8 cellular contexts compared by ENCODE assay signal in genomic region chr15:74374648-74375302, GRCh38. TPM values are rescaled to one million over a fixed set of nuclear protein-coding genes. Genes with fewer than 3 reads are reported as not detected.
DNase-seq lines count a peak whose midpoint lies in the region; ATAC-seq and TF ChIP-seq lines count a peak whose summit lies in the region.

No MANE protein-coding gene starts in this region.

- peak overlapping the region; percentile 42 to 82 for H3K4me3 ChIP-seq in CD4-positive, alpha-beta memory T cell (ENCODE audit: low read length in 2 of 2)
- peak overlapping the region; percentile 69 for H3K4me3 ChIP-seq in astrocyte of the cerebellum (ENCODE audit: low read depth, low read length)

- H3K4me1 ChIP-seq in CD4-positive, alpha-beta memory T cell (ENCODE audit: insufficient read depth, low read length) = peaks cover 22% of the 10 kb centered on the region

- intact Hi-C loops in CD4-positive, alpha-beta memory T cell (cut with micrococcal nuclease) = loop anchor here (1.0 to 5.0 kb wide), 4 partner anchors 64 to 583 kb away; partner anchors contain the start of genes RPP25 and UBL7
- intact Hi-C loops in sciatic nerve (cut with DNase I) = loop anchor here (5.0 kb wide), 2 partner anchors 243 to 258 kb away; partner anchors contain the start of gene CLK3

- peak overlapping the region in 6 of 7 donors; percentile 32 to 83 (median 56) for H3K27ac Mint-ChIP-seq in CD4-positive, alpha-beta memory T cell
- peak overlapping the region in 5 of 6 donors; percentile 6 to 96 (median 84) for H3K27ac Mint-ChIP-seq in naive B cell

- H3K36me3 Mint-ChIP-seq in CD4-positive, alpha-beta memory T cell = no peaks in the 10 kb centered on the region
- H3K36me3 Mint-ChIP-seq in naive B cell = no peaks in the 10 kb centered on the region

- peak overlapping the region; percentile 78 to 88 (median 86) for H3K4me3 Mint-ChIP-seq in CD4-positive, alpha-beta memory T cell
- H3K4me3 Mint-ChIP-seq in naive B cell = peak overlapping the region; percentile 48 to 90 (median 82)

- ATAC-seq in naive B cell (ENCODE audit: low read depth in 2 of 2) (no peak), sciatic nerve (no peak)

- no peak for DNase-seq in CD4-positive, alpha-beta memory T cell
- DNase-seq in HEK293T (ENCODE audit: extremely low spot score) = no peak
- no peak for DNase-seq in astrocyte of the cerebellum (ENCODE audit: low read depth)
- no peak for DNase-seq in naive B cell
- DNase-seq in NAMALWA (ENCODE audit: low spot score) = no peak
- no peak for DNase-seq in sciatic nerve (ENCODE audit: low spot score)
- DNase-seq in middle frontal gyrus (ENCODE audit: extremely low spot score, low spot score) = no peak
- DNase-seq in NCI-H146 (lab: John Stamatoyannopoulos, UW) = no peak

- no peaks in the 10 kb centered on the region for H3K27me3 ChIP-seq in CD4-positive, alpha-beta memory T cell (ENCODE audit: insufficient read depth, low read length)

- in situ Hi-C loops in astrocyte of the cerebellum (cut with HindIII; ENCODE audit: low sequenced_read_pairs) = loop anchor here (10.0 kb wide), 3 partner anchors 60 to 400 kb away; partner anchors contain the start of gene SEMA7A

- peaks cover 6 to 26% (median 15%) of the 10 kb centered on the region in 4 donors for H3K4me1 Mint-ChIP-seq in CD4-positive, alpha-beta memory T cell
- peaks cover 10 to 25% (median 20%) of the 10 kb centered on the region in 3 donors for H3K4me1 Mint-ChIP-seq in naive B cell

- H3K27me3 Mint-ChIP-seq in CD4-positive, alpha-beta memory T cell = peaks cover 3 to 8% of the 10 kb centered on the region in 2 donors
- H3K27me3 Mint-ChIP-seq in naive B cell = peaks cover 12 to 24% (median 23%) of the 10 kb centered on the region in 3 donors

- TF ChIP-seq CTCF in astrocyte of the cerebellum (IDR thresholded peaks at IDR 0.05; ENCODE audit: low read depth, low read length, missing control alignments) = no peak

- CTCF ChIA-PET in CD4-positive, alpha-beta memory T cell (lab: Charles Lee; ENCODE audit: partially characterized antibody) = interaction anchor here (0.6 to 21.8 kb wide), 18 partner anchors 8 to 408 kb away, joined by 3 to 550 read pairs (median 6); partner anchors contain the start of genes CYP11A1, SEMA7A and UBL7
- CTCF ChIA-PET in HEK293T (lab: Yijun Ruan, JAX) = interaction anchor here (0.9 to 2.9 kb wide), 11 partner anchors 7 to 621 kb away, joined by 3 to 10 read pairs (median 4); partner anchors contain the start of gene UBL7

- no peaks in the 10 kb centered on the region for H3K9me3 ChIP-seq in CD4-positive, alpha-beta memory T cell (ENCODE audit: control insufficient read depth in 1 of 2, low read length in 2 of 2)

- H3K27ac ChIP-seq in CD4-positive, alpha-beta memory T cell (ENCODE audit: low read depth, low read length) = peak overlapping the region; percentile 3

- POLR2A ChIA-PET in CD4-positive, alpha-beta memory T cell (lab: Charles Lee; ENCODE audit: partially characterized antibody) = interaction anchor here (0.9 to 2.4 kb wide), 5 partner anchors 8 to 394 kb away, joined by 3 to 16 read pairs (median 5); partner anchors contain the start of genes CLK3, SEMA7A and UBL7
- POLR2A ChIA-PET in HEK293T (lab: Yijun Ruan, JAX) = interaction anchor here (1.4 to 1.5 kb wide), 2 partner anchors 86 to 394 kb away, joined by 3 to 8 read pairs; partner anchors contain the start of gene UBL7

- H3K36me3 ChIP-seq in CD4-positive, alpha-beta memory T cell (ENCODE audit: insufficient read depth, low read length) = no peaks in the 10 kb centered on the region

- peaks cover 0 to 3% (median 0%) of the 10 kb centered on the region in 8 donors for H3K9me3 Mint-ChIP-seq in CD4-positive, alpha-beta memory T cell
- H3K9me3 Mint-ChIP-seq in naive B cell = no peaks in the 10 kb centered on the region

TF ChIP-seq in HEK293T, 16 proteins besides CTCF, POLR2A, EP300 and RAD21:
- TF ChIP-seq ARNT (IDR thresholded peaks at IDR 0.05) = no peak
- TF ChIP-seq L3MBTL2 (conservative IDR thresholded peaks at IDR 0.05) = 0 out of 2 replicates have a peak, but pooled peaks have one; percentile 12

RNA-seq across cellular contexts. Expression of gene CYP11A1, which starts 7.3 kb away (rescaled TPM):
- not detected for total RNA-seq in CD4-positive, alpha-beta memory T cell
- not detected for polyA plus RNA-seq in CD4-positive, alpha-beta memory T cell
- not detected for polyA plus RNA-seq in naive B cell (ENCODE audit: low read depth in 6 of 6)
- 4.3 TPM for total RNA-seq in sciatic nerve

RNA-seq across cellular contexts. Expression of gene SEMA7A, which starts 59.0 kb away (rescaled TPM):
- 1 to 10 TPM; 1.2 to 1.9 TPM for total RNA-seq in CD4-positive, alpha-beta memory T cell
- polyA plus RNA-seq in CD4-positive, alpha-beta memory T cell = under 1 TPM in 1 of 2 donors, not detected in 1; 0.10 TPM
- 1 to 10 TPM in 2 of 6 donors, under 1 TPM in 3, not detected in 1; 0.10 to 1.5 (median 0.62) TPM for polyA plus RNA-seq in naive B cell (ENCODE audit: low read depth in 6 of 6)
- 30.9 TPM for total RNA-seq in sciatic nerve

Comparison
In these comparisons a context has a peak if more than half of its experiments do, and no peak if none do; other contexts are left out.
1. RNA of gene SEMA7A, which starts 59.0 kb away (total RNA-seq): 30.9 TPM in sciatic nerve (single experiment); 1.2 to 1.9 TPM in CD4-positive, alpha-beta memory T cell; every median in the first group is over 10 times any median in the second.